27 cellular contexts compared by ENCODE assay signal in genomic region chr18:49112031-49112430, GRCh38.
"Had no signal": no experiment of that assay in that cellular context is flagged by ENCODE, and none has a peak within 500 bp of the region (broad histone marks: within the 10 kb centered on the region; RNA-seq: fewer than 3 reads in every experiment).

No MANE protein-coding gene starts in this region.

- H3K27ac ChIP-seq: SK-N-MC had no signal

- H3K27ac Mint-ChIP-seq: activated CD4-positive, alpha-beta memory T cell treated with anti-CD3 and anti-CD28 coated beads for 36 hours; activated CD4-positive, alpha-beta T cell treated with anti-CD3 and anti-CD28 coated beads, Interleukin-2, amount 10 ng/mL, durations not matched to agents 7 days and 5 days; activated naive CD4-positive, alpha-beta T cell treated with anti-CD3 and anti-CD28 coated beads, Interleukin-2, amount 10 ng/mL, durations not matched to agents 7 days and 5 days; activated naive CD8-positive, alpha-beta T cell treated with anti-CD3 and anti-CD28 coated beads for 36 hours; activated T-helper 17 cell treated with anti-CD3 and anti-CD28 coated beads, Interleukin-2, amount 50 U/mL, for 72 hours; T-cell had no signal

- H3K9me3 Mint-ChIP-seq: activated CD4-positive, alpha-beta memory T cell treated with anti-CD3 and anti-CD28 coated beads for 36 hours had no signal

- H3K4me3 Mint-ChIP-seq: activated CD4-positive, alpha-beta memory T cell treated with anti-CD3 and anti-CD28 coated beads for 36 hours; activated CD4-positive, alpha-beta T cell treated with anti-CD3 and anti-CD28 coated beads, Interleukin-2, amount 10 ng/mL, durations not matched to agents 7 days and 5 days; activated naive CD4-positive, alpha-beta T cell treated with anti-CD3 and anti-CD28 coated beads, Interleukin-2, amount 10 ng/mL, durations not matched to agents 7 days and 5 days; activated naive CD8-positive, alpha-beta T cell treated with anti-CD3 and anti-CD28 coated beads for 36 hours; activated T-helper 17 cell treated with anti-CD3 and anti-CD28 coated beads, Interleukin-2, amount 50 U/mL, for 72 hours; T-cell had no signal

- DNase-seq: activated CD4-positive, alpha-beta memory T cell treated with anti-CD3 and anti-CD28 coated beads for 36 hours; activated CD4-positive, alpha-beta T cell treated with anti-CD3 and anti-CD28 coated beads, Interleukin-2, amount 10 ng/mL, durations not matched to agents 7 days and 5 days; activated CD4-positive, CD25-positive, alpha-beta regulatory T cell; activated CD8-positive, alpha-beta memory T cell treated with anti-CD3 and anti-CD28 coated beads for 24 hours; activated gamma-delta T cell; activated naive CD4-positive, alpha-beta T cell treated with anti-CD3 and anti-CD28 coated beads, Interleukin-2, amount 10 ng/mL, durations not matched to agents 7 days and 5 days; activated naive CD8-positive, alpha-beta T cell treated with anti-CD3 and anti-CD28 coated beads for 36 hours; activated T-cell treated with anti-CD3 and anti-CD28 coated beads for 4 hours; activated T-cell treated with anti-CD3 and anti-CD28 coated beads, Interleukin-2, amount 50 U/mL, for 48 hours; cerebellar nuclear complex; NCI-H1092; NCI-H1417; NCI-H1930; NCI-H2171; NCI-H446 treated with DMSO at 0.1 percent for 48 hours; NCI-H524 treated with DMSO at 0.1 percent for 48 hours; NCI-H774; NK-92 treated with Interleukin-12 subunit alpha and Interleukin-12 subunit beta, amount 100 ng/mL, for 24 hours; OCI-M1; RPMI8226; T-cell; T-helper 2 cell; T1000 had no signal

- H3K4me1 Mint-ChIP-seq: activated naive CD8-positive, alpha-beta T cell treated with anti-CD3 and anti-CD28 coated beads for 36 hours; activated T-helper 17 cell treated with anti-CD3 and anti-CD28 coated beads, Interleukin-2, amount 50 U/mL, for 72 hours had no signal

- H3K27me3 Mint-ChIP-seq: activated CD4-positive, alpha-beta memory T cell treated with anti-CD3 and anti-CD28 coated beads for 36 hours; activated CD4-positive, alpha-beta T cell treated with anti-CD3 and anti-CD28 coated beads, Interleukin-2, amount 10 ng/mL, durations not matched to agents 7 days and 5 days; activated naive CD4-positive, alpha-beta T cell treated with anti-CD3 and anti-CD28 coated beads, Interleukin-2, amount 10 ng/mL, durations not matched to agents 7 days and 5 days; activated naive CD8-positive, alpha-beta T cell treated with anti-CD3 and anti-CD28 coated beads for 36 hours; activated T-helper 17 cell treated with anti-CD3 and anti-CD28 coated beads, Interleukin-2, amount 50 U/mL, for 72 hours; T-cell had no signal

- ATAC-seq: Panc1, Right ventricle myocardium inferior, T-cell had no signal

- H3K4me3 ChIP-seq: SK-N-MC had no signal
